ENCODE assay signal across 8 cellular contexts in genomic region chr6:131182991-131183425, GRCh38. TPM values are rescaled to one million over a fixed set of nuclear protein-coding genes. Genes with fewer than 3 reads are reported as not detected.
DNase-seq lines count a peak whose midpoint lies in the region; ATAC-seq, FAIRE-seq and TF ChIP-seq lines count a peak whose summit lies in the region.

No MANE protein-coding gene starts in this region.

- no peak overlapping the region for H3K18ac ChIP-seq in trophoblast cell (ENCODE audit: low read length)

- ATAC-seq in activated CD4-positive, alpha-beta T cell treated with anti-CD3 and anti-CD28 coated beads for 36 hours: peak; percentile 66
- peak; percentile 65 for ATAC-seq in HG03175 (IDR thresholded peaks at IDR 0.05; ENCODE audit: unreplicated experiment)
- peak; percentile 75 for ATAC-seq in T-helper 17 cell
- no peak for ATAC-seq in gastroesophageal sphincter

- H4K20me1 ChIP-seq in endothelial cell of umbilical vein (replicated peaks; ENCODE audit: control insufficient read depth, extremely low read depth, insufficient read depth, low read length): no peaks in the 10 kb centered on the region

- H3K9ac ChIP-seq in endothelial cell of umbilical vein (replicated peaks; ENCODE audit: extremely low read depth, insufficient read depth, low read length) (no peak overlapping the region), trophoblast cell (ENCODE audit: low read length) (no peak overlapping the region)

- POLR2A ChIA-PET in activated CD4-positive, alpha-beta T cell treated with anti-CD3 and anti-CD28 coated beads for 36 hours (lab: Charles Lee): no interaction called here
- POLR2A ChIA-PET in endothelial cell of umbilical vein (lab: Charles Lee): no interaction called here

- H3K4me1 Mint-ChIP-seq in activated CD4-positive, alpha-beta T cell treated with anti-CD3 and anti-CD28 coated beads for 36 hours: peaks cover 10% of the 10 kb centered on the region
- H3K4me1 Mint-ChIP-seq in T-helper 17 cell: peaks cover 14% of the 10 kb centered on the region

- BruUV-seq in endothelial cell of umbilical vein (replicated peaks; lab: Mats Ljungman, UMichigan): no TSS peak

- no peak overlapping the region for H4K12ac ChIP-seq in trophoblast cell (ENCODE audit: low read depth, low read length)

- dilution Hi-C loops in endothelial cell of umbilical vein (cut with MboI; ENCODE audit: extremely low pct_ligation_motif_present, low sequenced_read_pairs): no loop called here

- no peaks in the 10 kb centered on the region for H3K79me2 ChIP-seq in endothelial cell of umbilical vein (ENCODE audit: control insufficient read depth, insufficient read depth, low read length)
- no peaks in the 10 kb centered on the region for H3K79me2 ChIP-seq in trophoblast cell (ENCODE audit: control insufficient read depth, insufficient read depth, low read length, poor library complexity)

- H2AFZ ChIP-seq in endothelial cell of umbilical vein (ENCODE audit: low read depth, low read length) (peak overlapping the region; percentile 41), trophoblast cell (ENCODE audit: insufficient read depth, low read length, poor library complexity) (no peak overlapping the region)

- H2BK120ac ChIP-seq in trophoblast cell (ENCODE audit: insufficient read depth, low read length, poor library complexity): no peak overlapping the region

- WGBS in trophoblast cell (ENCODE audit: extremely low coverage, insufficient coverage, insufficient read length): no CpG with 5 or more reads among the region's 5 CpGs
- WGBS in gastroesophageal sphincter (ENCODE audit: low coverage in 1 of 2), 2 donors: 29 to 41% methylated on average over 5 of the region's 5 CpGs

- no peak overlapping the region for H3K27ac ChIP-seq in endothelial cell of umbilical vein (ENCODE audit: insufficient read depth, low read depth, low read length)
- H3K27ac ChIP-seq in trophoblast cell (ENCODE audit: low read depth, low read length): no peak overlapping the region
- no peak overlapping the region for H3K27ac ChIP-seq in gastroesophageal sphincter

- H3K4me3 ChIP-seq in endothelial cell of umbilical vein (replicated peaks in 1 of 3; ENCODE audit: insufficient read depth in 1 of 3, low read depth in 1 of 3, low read length in 3 of 3): no peak overlapping the region
- H3K4me3 ChIP-seq in trophoblast cell (ENCODE audit: low read depth, low read length): no peak overlapping the region
- peak overlapping the region in 1 of 2 donors; percentile 3 for H3K4me3 ChIP-seq in gastroesophageal sphincter

- peak overlapping the region; percentile 42 for H3K4me3 Mint-ChIP-seq in activated CD4-positive, alpha-beta T cell treated with anti-CD3 and anti-CD28 coated beads for 36 hours
- peak overlapping the region; percentile 82 for H3K4me3 Mint-ChIP-seq in T-helper 17 cell

- no peak overlapping the region for H4K91ac ChIP-seq in trophoblast cell (ENCODE audit: low read depth, low read length)

- H2AK5ac ChIP-seq in trophoblast cell (ENCODE audit: low read length): no peak overlapping the region

- no peak overlapping the region for H3K23ac ChIP-seq in trophoblast cell (ENCODE audit: low read length)

- H3K27ac Mint-ChIP-seq in activated CD4-positive, alpha-beta T cell treated with anti-CD3 and anti-CD28 coated beads for 36 hours: peak overlapping the region; percentile 87
- H3K27ac Mint-ChIP-seq in T-helper 17 cell: peak overlapping the region; percentile 90

- no peaks in the 10 kb centered on the region for H3K9me1 ChIP-seq in endothelial cell of umbilical vein (replicated peaks; ENCODE audit: control insufficient read depth, extremely low read depth, insufficient read depth, low read length)

- no peak for TF ChIP-seq EP300 in gastroesophageal sphincter (IDR thresholded peaks at IDR 0.05)

- no peak overlapping the region for H2BK12ac ChIP-seq in trophoblast cell (ENCODE audit: low read length)

- H3K9me3 ChIP-seq in T-helper 17 cell (ENCODE audit: control insufficient read depth, low read length, poor library complexity, severe bottlenecking) (no peaks in the 10 kb centered on the region), endothelial cell of umbilical vein (replicated peaks; ENCODE audit: control insufficient read depth, insufficient read depth, low read length) (no peaks in the 10 kb centered on the region), trophoblast cell (ENCODE audit: insufficient read depth, low read depth, low read length) (peaks cover 2% of the 10 kb centered on the region), gastroesophageal sphincter (no peaks in the 10 kb centered on the region)

- H2BK5ac ChIP-seq in trophoblast cell (ENCODE audit: low read depth, low read length, poor library complexity): no peak overlapping the region

- peak; percentile 23 to 46 for TF ChIP-seq CTCF in endothelial cell of umbilical vein (IDR thresholded peaks at IDR 0.05; ENCODE audit: extremely low read depth in 1 of 2, insufficient read depth in 1 of 2, low read depth in 1 of 2, low read length in 2 of 2)
- peak in 2 of 4 experiments; percentile 12 to 21 for TF ChIP-seq CTCF in gastroesophageal sphincter (IDR thresholded peaks at IDR 0.05)

- CTCF ChIA-PET in activated CD4-positive, alpha-beta T cell treated with anti-CD3 and anti-CD28 coated beads for 36 hours (lab: Charles Lee): interaction anchor here (0.9 to 3.0 kb wide), 17 partner anchors 9 to 445 kb away, joined by 3 to 36 read pairs (median 4); no protein-coding TSS in a partner anchor
- CTCF ChIA-PET in endothelial cell of umbilical vein (lab: Charles Lee): interaction anchor here (0.6 to 2.6 kb wide), 12 partner anchors 9 to 445 kb away, joined by 3 to 58 read pairs (median 3); partner anchors contain the start of gene MED23

- no peak for TF ChIP-seq POLR2A in endothelial cell of umbilical vein (IDR thresholded peaks at IDR 0.05; ENCODE audit: low read depth, low read length)
- no peak for TF ChIP-seq POLR2A in gastroesophageal sphincter (IDR thresholded peaks at IDR 0.05)

- H3K36me3 ChIP-seq in endothelial cell of umbilical vein (ENCODE audit: control insufficient read depth in 2 of 2, extremely low read depth in 1 of 2, insufficient read depth in 2 of 2, low read length in 2 of 2) (no peaks in the 10 kb centered on the region), trophoblast cell (ENCODE audit: control insufficient read depth in 1 of 2, insufficient read depth in 2 of 2, low read length in 2 of 2) (no peaks in the 10 kb centered on the region), gastroesophageal sphincter (peaks cover 0 to 40% of the 10 kb centered on the region in 2 donors)

- H3K4ac ChIP-seq in trophoblast cell (ENCODE audit: low read depth, low read length): no peak overlapping the region

- peak; percentile 30 for DNase-seq in activated CD4-positive, alpha-beta T cell treated with anti-CD3 and anti-CD28 coated beads for 36 hours
- no peak for DNase-seq in activated CD4-positive, alpha-beta T cell treated with anti-CD3 and anti-CD28 coated beads, Interleukin-2, amount 50 U/mL, for 4 hours
- DNase-seq in T-helper 17 cell (no peak), endothelial cell of umbilical vein (ENCODE audit: low read depth, low spot score) (peak; percentile 56), trophoblast cell (peak in 1 of 2 donors; percentile 14), urothelium cell line (ENCODE audit: low spot score) (no peak)

- H3K36me3 Mint-ChIP-seq in activated CD4-positive, alpha-beta T cell treated with anti-CD3 and anti-CD28 coated beads for 36 hours (ENCODE audit: low read depth): peaks cover 6% of the 10 kb centered on the region
- peaks cover 17% of the 10 kb centered on the region for H3K36me3 Mint-ChIP-seq in T-helper 17 cell (ENCODE audit: low read depth)

- no peak overlapping the region for H3K14ac ChIP-seq in trophoblast cell (ENCODE audit: low read length)

- H3K79me1 ChIP-seq in trophoblast cell (ENCODE audit: low read length): no peaks in the 10 kb centered on the region

- H3K4me2 ChIP-seq in endothelial cell of umbilical vein (ENCODE audit: insufficient read depth, low read length) (no peak overlapping the region), trophoblast cell (ENCODE audit: low read length) (peak overlapping the region; percentile 16)

- no peaks in the 10 kb centered on the region for H3K9me3 Mint-ChIP-seq in activated CD4-positive, alpha-beta T cell treated with anti-CD3 and anti-CD28 coated beads for 36 hours (ENCODE audit: low read depth)

- H3K27me3 Mint-ChIP-seq in activated CD4-positive, alpha-beta T cell treated with anti-CD3 and anti-CD28 coated beads for 36 hours: no peaks in the 10 kb centered on the region
- H3K27me3 Mint-ChIP-seq in T-helper 17 cell: no peaks in the 10 kb centered on the region

- FAIRE-seq in endothelial cell of umbilical vein (lab: Jason Lieb, UNC) (peak; percentile 55), urothelium cell line (lab: Jason Lieb, UNC) (no peak)

- H3K27me3 ChIP-seq in endothelial cell of umbilical vein (ENCODE audit: control insufficient read depth in 2 of 2, insufficient read depth in 2 of 2, low read length in 2 of 2) (no peaks in the 10 kb centered on the region), trophoblast cell (ENCODE audit: insufficient read depth, low read length) (no peaks in the 10 kb centered on the region), gastroesophageal sphincter (no peaks in the 10 kb centered on the region)

- H3K4me1 ChIP-seq in endothelial cell of umbilical vein (ENCODE audit: control insufficient read depth, extremely low read depth, insufficient read depth, low read length): no peaks in the 10 kb centered on the region
- peaks cover 0 to 1% of the 10 kb centered on the region in 2 experiments for H3K4me1 ChIP-seq in trophoblast cell (ENCODE audit: control insufficient read depth in 1 of 2, insufficient read depth in 2 of 2, low read length in 2 of 2)
- H3K4me1 ChIP-seq in gastroesophageal sphincter: no peaks in the 10 kb centered on the region

- peak overlapping the region; percentile 70 for H4K8ac ChIP-seq in trophoblast cell (ENCODE audit: low read depth, low read length)

- intact Hi-C loops in activated CD4-positive, alpha-beta T cell treated with anti-CD3 and anti-CD28 coated beads for 36 hours (cut with DNase I, micrococcal nuclease): loop anchor here (1.0 to 10.0 kb wide), 4 partner anchors 298 to 351 kb away; no protein-coding TSS in a partner anchor
- intact Hi-C loops in endothelial cell of umbilical vein (cut with micrococcal nuclease): loop anchor here (5.0 kb wide), 1 partner anchor 349 kb away; no protein-coding TSS in a partner anchor

RNA-seq across cellular contexts. Expression of gene AKAP7, which starts 47.7 kb away (rescaled TPM):
- 1 to 10 TPM; 5.1 to 6.0 TPM for total RNA-seq in activated CD4-positive, alpha-beta T cell treated with anti-CD3 and anti-CD28 coated beads for 36 hours
- 10 to 100 TPM in 1 of 2 donors, 1 to 10 TPM in 1; 3.9 to 11.6 TPM for total RNA-seq in T-helper 17 cell
- 3.3 and 4.8 TPM in 2 replicates for total RNA-seq in endothelial cell of umbilical vein
- polyA plus RNA-seq in endothelial cell of umbilical vein: 0.30 and 0.76 TPM in 2 replicates
- polyA plus RNA-seq in endothelial cell of umbilical vein (2011; cell fraction: cytosol; rRNA removed): 1.1 and 1.2 TPM in 2 replicates
- 1.3 and 1.6 TPM in 2 replicates for polyA plus RNA-seq in endothelial cell of umbilical vein (2011; cell fraction: nucleus; rRNA removed)
- 1.2 and 3.2 TPM in 2 replicates for polyA plus RNA-seq in endothelial cell of umbilical vein (2012)
- 0.80 and 1.8 TPM in 2 replicates for polyA minus RNA-seq in endothelial cell of umbilical vein
- polyA minus RNA-seq in endothelial cell of umbilical vein (2011; cell fraction: cytosol; rRNA and poly(A)+ RNA removed): not detected
- 3.2 and 3.9 TPM in 2 replicates for polyA minus RNA-seq in endothelial cell of umbilical vein (2011; cell fraction: nucleus; rRNA and poly(A)+ RNA removed)
- polyA plus RNA-seq in trophoblast cell (2013): 2.3 and 2.7 TPM in 2 replicates
- total RNA-seq in gastroesophageal sphincter: 10 to 100 TPM in 1 of 4 donors, 1 to 10 TPM in 3; 5.9 to 15.1 (median 7.2) TPM

Comparison
In these comparisons a context has a peak if more than half of its experiments do, and no peak if none do; other contexts are left out.
1. DNase-seq: peak in activated CD4-positive, alpha-beta T cell treated with anti-CD3 and anti-CD28 coated beads for 36 hours (single experiment) and endothelial cell of umbilical vein (single experiment); none in activated CD4-positive, alpha-beta T cell treated with anti-CD3 and anti-CD28 coated beads, Interleukin-2, amount 50 U/mL, for 4 hours (0 of 2), T-helper 17 cell (0 of 3) and urothelium cell line (single experiment).